Comparison of ENCODE assay signal across 20 cellular contexts in the genomic region with DNA sequence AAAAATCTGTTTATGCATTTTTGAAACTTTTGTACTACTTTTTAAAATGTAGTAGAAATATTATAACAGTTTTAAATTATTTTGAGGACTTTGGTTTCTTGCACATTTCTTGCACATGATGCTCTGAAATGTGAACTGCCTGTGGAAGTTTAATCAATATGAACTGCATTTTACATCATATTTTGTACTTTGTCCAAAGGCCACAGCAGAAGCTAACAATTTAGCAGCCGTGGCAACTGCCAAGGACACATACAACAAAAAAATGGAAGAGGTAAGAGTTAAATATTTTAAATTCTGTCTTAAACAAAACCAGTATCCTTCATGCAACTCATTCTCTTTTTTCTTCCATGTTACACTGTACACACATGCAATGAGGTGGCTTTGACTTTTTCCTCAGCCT.
"Had no signal": no experiment of that assay in that cellular context is flagged by ENCODE, and none has a peak within 500 bp of the region (broad histone marks: within the 10 kb centered on the region; RNA-seq: fewer than 3 reads in every experiment).

No MANE protein-coding gene starts in this region.

- H3K4me3 ChIP-seq: MG63, SJSA1, SK-N-MC had no signal

- H3K36me3 ChIP-seq: MG63, SJSA1 had no signal

- H3K9me3 ChIP-seq: MG63, SJSA1 had no signal

- H3K27ac ChIP-seq: HL-60, SJSA1, SK-N-MC had no signal

- H3K27me3 ChIP-seq: MG63, SJSA1 had no signal

- H3K4me1 ChIP-seq: SJSA1 had no signal

- DNase-seq: KBM-7, MG63, NCI-H1092 treated with DMSO at 0.1 percent for 48 hours, NCI-H1436, NCI-H187, NCI-H2029, NCI-H2081 treated with DMSO at 0.1 percent for 48 hours, NCI-H2171, NCI-H226, NCI-H446, NCI-H510A, NCI-H524 treated with DMSO at 0.1 percent for 48 hours, NCI-H69, NCI-H774, Right ventricle myocardium superior, RPMI8226, SIG-M5 had no signal
